In the genomic region with DNA sequence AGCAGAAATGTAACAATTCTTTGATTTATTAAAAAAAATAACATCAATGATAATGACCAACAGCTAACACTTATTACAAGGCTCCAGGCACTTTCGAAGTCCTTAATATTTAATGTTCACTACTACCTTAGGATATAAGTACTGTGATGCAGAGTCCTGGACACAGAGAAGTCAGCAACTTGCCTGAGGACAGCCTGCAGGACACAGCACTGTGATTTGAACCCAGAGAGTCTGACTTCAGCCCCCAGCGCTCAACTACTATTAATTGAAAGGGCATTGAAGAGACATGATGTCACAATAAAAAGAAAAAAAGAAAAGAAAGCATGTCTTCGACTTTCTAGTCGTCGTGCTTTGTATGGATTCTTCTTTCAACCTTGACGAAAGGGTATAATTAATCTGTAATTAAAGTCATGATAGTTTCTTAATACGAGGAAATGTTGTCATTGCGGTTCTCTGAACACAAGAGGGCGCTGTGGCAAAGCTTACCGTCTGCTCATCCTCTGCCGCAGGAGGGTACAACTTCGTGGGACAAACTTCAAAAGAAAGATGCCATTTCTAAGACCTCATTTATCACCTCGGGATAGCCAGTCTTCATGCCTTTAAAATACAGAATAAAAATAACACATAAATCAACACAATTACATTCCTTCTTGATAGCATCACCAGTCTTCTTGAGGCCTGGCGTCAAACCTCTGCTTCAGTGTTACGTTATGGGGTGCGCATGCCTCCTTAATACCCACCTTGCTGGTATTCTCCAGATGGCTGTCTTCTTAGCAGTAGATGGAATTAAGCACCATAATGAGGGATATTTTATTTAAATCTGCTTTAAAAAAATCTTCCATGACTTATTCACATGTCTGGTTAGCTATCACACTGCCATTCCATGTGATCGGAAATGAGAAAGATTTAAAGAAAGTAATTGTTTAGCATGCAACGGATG, we compare ENCODE assay signal across 8 cellular contexts.
DNase-seq lines count a peak whose midpoint lies in the region; ATAC-seq and TF ChIP-seq lines count a peak whose summit lies in the region.

No MANE protein-coding gene starts in this region.

- H3K27me3 ChIP-seq in RWPE2 (ENCODE audit: insufficient read depth, poor library complexity, severe bottlenecking): no peaks in the 10 kb centered on the region

- no peaks in the 10 kb centered on the region for H3K9me3 Mint-ChIP-seq in progenitor cell of endocrine pancreas (ENCODE audit: low read depth)

- no peak overlapping the region for H3K27ac ChIP-seq in RWPE2 (ENCODE audit: poor library complexity, severe bottlenecking)

- H3K27ac Mint-ChIP-seq in progenitor cell of endocrine pancreas: no peak overlapping the region

- DNase-seq in DMS 273 (lab: John Stamatoyannopoulos, UW; ENCODE audit: unreplicated experiment) (peak; percentile 83), KBM-7 (peak; percentile 46), RWPE2 (ENCODE audit: low spot score) (no peak), globus pallidus (ENCODE audit: low spot score) (peak; percentile 33), progenitor cell of endocrine pancreas (ENCODE audit: low spot score, unreplicated experiment) (peak; percentile 47), mesenteric fat pad (ENCODE audit: low spot score) (no peak)
- DNase-seq in activated naive CD4-positive, alpha-beta T cell treated with Interleukin-2 at 50 U/mL for 16 hours: peak; percentile 59

- TF ChIP-seq CTCF in RWPE2 (IDR thresholded peaks at IDR 0.05; ENCODE audit: poor library complexity, severe bottlenecking) (peak; percentile 81), progenitor cell of endocrine pancreas (IDR thresholded peaks at IDR 0.05; ENCODE audit: unreplicated experiment) (peak; percentile 86)

- no peaks in the 10 kb centered on the region for H3K36me3 ChIP-seq in RWPE2 (ENCODE audit: low read depth)

- H3K4me1 Mint-ChIP-seq in progenitor cell of endocrine pancreas (ENCODE audit: low read depth): no peaks in the 10 kb centered on the region

- H3K4me1 ChIP-seq in RWPE2 (ENCODE audit: insufficient read depth, poor library complexity, severe bottlenecking): no peaks in the 10 kb centered on the region

- H3K9me3 ChIP-seq in RWPE2 (ENCODE audit: severe bottlenecking): no peaks in the 10 kb centered on the region

- H3K4me3 ChIP-seq in RWPE2 (ENCODE audit: severe bottlenecking): no peak overlapping the region

- in situ Hi-C loops in KBM-7 (cut with MboI; ENCODE audit: low pct_unique_long_range_greater_than_20kb, low sequenced_read_pairs): no loop called here

- no peak for ATAC-seq in RWPE2 (ENCODE audit: low read depth)
- no peak for ATAC-seq in HG03432 (IDR thresholded peaks at IDR 0.05; ENCODE audit: unreplicated experiment)

- H3K4me3 Mint-ChIP-seq in progenitor cell of endocrine pancreas (ENCODE audit: low read depth): no peak overlapping the region

- H3K36me3 Mint-ChIP-seq in progenitor cell of endocrine pancreas (ENCODE audit: insufficient read depth): no peaks in the 10 kb centered on the region

- peaks cover 18% of the 10 kb centered on the region for H3K27me3 Mint-ChIP-seq in progenitor cell of endocrine pancreas

Comparison
In these comparisons a context has a peak if more than half of its experiments do, and no peak if none do; other contexts are left out.
1. DNase-seq: peak in DMS 273 (single experiment), KBM-7 (single experiment), activated naive CD4-positive, alpha-beta T cell treated with Interleukin-2 at 50 U/mL for 16 hours (single experiment), globus pallidus (single experiment) and progenitor cell of endocrine pancreas (single experiment); none in RWPE2 (single experiment) and mesenteric fat pad (single experiment).